ENCODE assay signal across 22 cellular contexts in genomic region chr9:91004992-91005391, GRCh38.
"Had no signal": no experiment of that assay in that cellular context is flagged by ENCODE, and none has a peak within 500 bp of the region (broad histone marks: within the 10 kb centered on the region; RNA-seq: fewer than 3 reads in every experiment).

No MANE protein-coding gene starts in this region.

- H3K27ac Mint-ChIP-seq: activated B cell treated with CpG ODN at 0.5 μM for 24 hours; activated CD4-positive, alpha-beta memory T cell treated with anti-CD3 and anti-CD28 coated beads, Interleukin-2, amount 10 ng/mL, durations not matched to agents 7 days and 5 days; activated CD8-positive, alpha-beta memory T cell treated with anti-CD3 and anti-CD28 coated beads, Interleukin-2, amount 10 ng/mL, durations not matched to agents 7 days and 5 days; activated naive CD8-positive, alpha-beta T cell treated with anti-CD3 and anti-CD28 coated beads, Interleukin-2, amount 10 ng/mL, durations not matched to agents 7 days and 5 days; activated T-helper 2 cell treated with anti-CD3 and anti-CD28 coated beads, Interferon-gamma antibody, Interleukin-2, Interleukin-4, amounts not matched to agents 10 μg/mL and 5 μg/mL and 100 μg/mL, durations not matched to agents 14 hours and 24 hours and 36 hours; dendritic cell treated with granulocyte-macrophage colony-stimulating factor and Interleukin-4, amounts not matched to agents 40 ng/mL and 50 ng/mL, for 4 days; natural killer cell treated with Interleukin-12 subunit alpha and Interleukin-12 subunit beta and Interleukin-15 and Interleukin-18, amount 100 ng/mL, for 72 hours; stimulated activated naive B cell treated with anti-CD40 and anti-IgM and Interleukin-4, amounts not matched to agents 10 μg/mL and 1 μg/mL and 100 μg/mL, for 72 hours had no signal

- H3K4me1 ChIP-seq: lower lobe of right lung, parathyroid adenoma, sigmoid colon, upper lobe of left lung had no signal

- H3K9ac ChIP-seq: parathyroid adenoma had no signal

- H3K9me3 Mint-ChIP-seq: activated B cell treated with CpG ODN at 0.5 μM for 24 hours; activated naive CD8-positive, alpha-beta T cell treated with anti-CD3 and anti-CD28 coated beads, Interleukin-2, amount 10 ng/mL, durations not matched to agents 7 days and 5 days; activated T-helper 2 cell treated with anti-CD3 and anti-CD28 coated beads, Interferon-gamma antibody, Interleukin-2, Interleukin-4, amounts not matched to agents 10 μg/mL and 5 μg/mL and 100 μg/mL, durations not matched to agents 14 hours and 24 hours and 36 hours; dendritic cell treated with granulocyte-macrophage colony-stimulating factor and Interleukin-4, amounts not matched to agents 40 ng/mL and 50 ng/mL, for 4 days; natural killer cell treated with Interleukin-12 subunit alpha and Interleukin-12 subunit beta and Interleukin-15 and Interleukin-18, amount 100 ng/mL, for 72 hours had no signal

- H3K27me3 Mint-ChIP-seq: activated CD8-positive, alpha-beta memory T cell treated with anti-CD3 and anti-CD28 coated beads, Interleukin-2, amount 10 ng/mL, durations not matched to agents 7 days and 5 days; dendritic cell treated with granulocyte-macrophage colony-stimulating factor and Interleukin-4, amounts not matched to agents 40 ng/mL and 50 ng/mL, for 4 days; natural killer cell treated with Interleukin-12 subunit alpha and Interleukin-12 subunit beta and Interleukin-15 and Interleukin-18, amount 100 ng/mL, for 72 hours had no signal

- H2AFZ ChIP-seq: parathyroid adenoma had no signal

- H3K9me3 ChIP-seq: esophagus squamous epithelium, lower lobe of right lung, sigmoid colon, thoracic aorta, upper lobe of left lung had no signal

- H3K79me2 ChIP-seq: parathyroid adenoma had no signal

- H3K4me3 Mint-ChIP-seq: activated B cell treated with CpG ODN at 0.5 μM for 24 hours; activated CD4-positive, alpha-beta memory T cell treated with anti-CD3 and anti-CD28 coated beads, Interleukin-2, amount 10 ng/mL, durations not matched to agents 7 days and 5 days; activated CD8-positive, alpha-beta memory T cell treated with anti-CD3 and anti-CD28 coated beads, Interleukin-2, amount 10 ng/mL, durations not matched to agents 7 days and 5 days; activated naive CD8-positive, alpha-beta T cell treated with anti-CD3 and anti-CD28 coated beads, Interleukin-2, amount 10 ng/mL, durations not matched to agents 7 days and 5 days; dendritic cell treated with granulocyte-macrophage colony-stimulating factor and Interleukin-4, amounts not matched to agents 40 ng/mL and 50 ng/mL, for 4 days; natural killer cell treated with Interleukin-12 subunit alpha and Interleukin-12 subunit beta and Interleukin-15 and Interleukin-18, amount 100 ng/mL, for 72 hours; stimulated activated naive B cell treated with anti-CD40 and anti-IgM and Interleukin-4, amounts not matched to agents 10 μg/mL and 1 μg/mL and 100 μg/mL, for 72 hours had no signal

- H3K4me1 Mint-ChIP-seq: activated B cell treated with CpG ODN at 0.5 μM for 24 hours; activated naive CD8-positive, alpha-beta T cell treated with anti-CD3 and anti-CD28 coated beads, Interleukin-2, amount 10 ng/mL, durations not matched to agents 7 days and 5 days had no signal

- DNase-seq: activated B cell treated with CpG ODN at 0.5 μM for 24 hours; activated CD4-positive, alpha-beta memory T cell treated with anti-CD3 and anti-CD28 coated beads, Interleukin-2, amount 10 ng/mL, durations not matched to agents 7 days and 5 days; activated CD4-positive, alpha-beta T cell treated with anti-CD3 and anti-CD28 coated beads for 48 hours; activated CD8-positive, alpha-beta memory T cell treated with anti-CD3 and anti-CD28 coated beads, Interleukin-2, amount 10 ng/mL, durations not matched to agents 7 days and 5 days; activated naive CD4-positive, alpha-beta T cell treated with Interleukin-2 at 50 U/mL for 16 hours; activated naive CD8-positive, alpha-beta T cell treated with anti-CD3 and anti-CD28 coated beads, Interleukin-2, amount 10 ng/mL, durations not matched to agents 7 days and 5 days; amygdala; effector CD8-positive, alpha-beta T cell; esophagus squamous epithelium; islet precursor cell; left colon; lower lobe of right lung; sigmoid colon; stimulated activated CD4-positive, alpha-beta T cell treated with anti-CD3 and anti-CD28 coated beads, Interleukin-4, amount 100 ng/mL, for 24 hours; stimulated activated naive B cell treated with anti-CD40 and anti-IgM and Interleukin-4, amounts not matched to agents 10 μg/mL and 1 μg/mL and 100 μg/mL, for 72 hours; upper lobe of left lung had no signal

- H3K27me3 ChIP-seq: cardiac muscle cell, esophagus squamous epithelium, sigmoid colon, upper lobe of left lung had no signal

- ATAC-seq: activated CD8-positive, alpha-beta memory T cell treated with anti-CD3 and anti-CD28 coated beads, Interleukin-2, amount 10 ng/mL, durations not matched to agents 7 days and 5 days; left colon; lower lobe of right lung; natural killer cell treated with Interleukin-12 subunit alpha and Interleukin-12 subunit beta and Interleukin-15 and Interleukin-18, amount 100 ng/mL, for 72 hours; stimulated activated naive B cell treated with anti-CD40 and anti-IgM and Interleukin-4, amounts not matched to agents 10 μg/mL and 1 μg/mL and 100 μg/mL, for 72 hours had no signal

- H3K27ac ChIP-seq: cardiac muscle cell, esophagus squamous epithelium, lower lobe of right lung, parathyroid adenoma, sigmoid colon, thoracic aorta, upper lobe of left lung had no signal

- H3K36me3 Mint-ChIP-seq: activated naive CD8-positive, alpha-beta T cell treated with anti-CD3 and anti-CD28 coated beads, Interleukin-2, amount 10 ng/mL, durations not matched to agents 7 days and 5 days; natural killer cell treated with Interleukin-12 subunit alpha and Interleukin-12 subunit beta and Interleukin-15 and Interleukin-18, amount 100 ng/mL, for 72 hours had no signal
